2 cellular contexts compared by ENCODE assay signal in genomic region chr17:76267051-76267576, GRCh38.
TF ChIP-seq lines count a peak whose summit lies in the region.

No MANE protein-coding gene starts in this region.

TF ChIP-seq in SK-N-SH, 30 proteins besides CTCF, POLR2A, EP300 and RAD21 (continued from another document):
- no peak for TF ChIP-seq PBX3 (IDR thresholded peaks at IDR 0.05)
- no peak for TF ChIP-seq USF1 (IDR thresholded peaks at IDR 0.05; ENCODE audit: borderline replicate concordance, low read depth)
- TF ChIP-seq EZH2phosphoT487 (IDR thresholded peaks at IDR 0.05; ENCODE audit: borderline replicate concordance, low read depth), result no peak
- no peak for TF ChIP-seq ZBTB33 (IDR thresholded peaks at IDR 0.05; ENCODE audit: borderline replicate concordance, low read depth)

TF ChIP-seq in SK-N-SH treated with all-trans-retinoic acid at 6 μM for 48 hours, 23 proteins besides CTCF, POLR2A, EP300 and RAD21 (continued from another document):
- no peak for TF ChIP-seq PATZ1 (CRISPR knock-in tag; IDR thresholded peaks at IDR 0.05; ENCODE audit: borderline replicate concordance)
- no peak for TF ChIP-seq TSHZ2 (CRISPR knock-in tag; IDR thresholded peaks at IDR 0.05)
- no peak for TF ChIP-seq OSR1 (CRISPR knock-in tag; IDR thresholded peaks at IDR 0.05)
- no peak for TF ChIP-seq RARB (CRISPR knock-in tag; IDR thresholded peaks at IDR 0.05)
- TF ChIP-seq ZNF70 (CRISPR knock-in tag; IDR thresholded peaks at IDR 0.05), result no peak
- TF ChIP-seq ISL1 (CRISPR knock-in tag; IDR thresholded peaks at IDR 0.05), result no peak
